In the genomic region with DNA sequence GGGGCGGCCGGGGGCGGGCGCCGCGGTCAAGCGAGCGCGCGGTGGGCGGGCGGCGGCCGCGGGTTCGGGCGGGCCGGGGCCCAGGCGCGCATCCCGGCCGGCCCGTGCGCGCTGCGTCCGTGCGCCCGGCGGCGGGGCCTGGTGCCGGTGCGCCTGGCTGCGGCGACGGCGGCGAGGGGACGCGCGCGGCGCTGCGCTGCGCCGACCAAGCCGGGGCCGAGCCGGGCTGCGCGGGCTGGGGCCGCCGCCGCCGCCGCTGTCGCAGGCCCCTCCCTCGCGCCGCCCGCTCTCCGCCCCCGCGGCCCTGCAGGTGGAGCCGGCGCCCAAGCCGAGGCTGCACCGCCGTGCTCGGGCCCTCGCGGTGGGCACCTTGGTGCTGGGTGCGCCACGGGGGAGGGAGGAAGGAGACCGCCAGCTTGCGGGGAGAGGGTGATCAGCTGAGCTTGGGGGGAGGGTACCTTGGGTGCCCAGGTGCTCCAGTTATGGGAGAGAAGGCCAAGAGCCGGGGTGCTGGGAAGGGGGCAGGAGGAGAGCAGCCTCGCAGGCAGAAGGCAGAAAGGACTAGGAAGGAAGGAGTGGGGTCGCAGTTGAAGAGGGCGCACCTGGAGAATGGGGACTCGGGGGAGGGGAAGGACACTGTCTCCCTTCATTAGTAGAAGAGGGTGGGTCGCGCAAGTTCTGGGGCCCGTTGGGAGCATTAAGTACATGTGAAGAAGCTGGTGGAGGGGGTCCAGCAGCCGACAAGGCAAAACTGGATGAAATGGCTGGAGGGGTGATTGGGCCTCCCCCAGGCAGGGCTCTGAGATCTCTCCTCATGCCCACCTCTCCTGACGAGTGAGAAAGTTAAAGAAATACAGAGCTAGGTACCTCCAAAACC, we compare ENCODE assay signal across 11 cellular contexts. TPM values are rescaled to one million over a fixed set of nuclear protein-coding genes. Genes with fewer than 3 reads are reported as not detected.
DNase-seq lines count a peak whose midpoint lies in the region; ATAC-seq and TF ChIP-seq lines count a peak whose summit lies in the region.
"Had no signal": no experiment of that assay in that cellular context is flagged by ENCODE, and none has a peak within 500 bp of the region (broad histone marks: within the 10 kb centered on the region; RNA-seq: fewer than 3 reads in every experiment).

PPP2R2C (minus strand) TSS at position 228 of the 877 bp plus-strand sequence. CDS start 385 bp downstream, outside the sequence.

- peaks cover 60% of the 10 kb centered on the region for H3K27me3 Mint-ChIP-seq in activated naive CD8-positive, alpha-beta T cell treated with anti-CD3 and anti-CD28 coated beads for 36 hours

- no peaks in the 10 kb centered on the region for H3K27me3 ChIP-seq in thoracic aorta (replicated peaks; ENCODE audit: insufficient read depth)

- peak within 1 kb of the TSS; percentile 8 for H3K4me3 Mint-ChIP-seq in activated naive CD8-positive, alpha-beta T cell treated with anti-CD3 and anti-CD28 coated beads for 36 hours
- H3K4me3 Mint-ChIP-seq: CD4-positive, alpha-beta T cell had no signal

- H3K27ac Mint-ChIP-seq in activated naive CD8-positive, alpha-beta T cell treated with anti-CD3 and anti-CD28 coated beads for 36 hours = no peak within 1 kb of the TSS
- H3K27ac Mint-ChIP-seq: CD4-positive, alpha-beta T cell had no signal

- no peaks in the 10 kb centered on the region for H3K36me3 ChIP-seq in thoracic aorta
- H3K36me3 ChIP-seq: SJSA1, upper lobe of left lung had no signal

- no peaks in the 10 kb centered on the region for H3K9me3 Mint-ChIP-seq in activated naive CD8-positive, alpha-beta T cell treated with anti-CD3 and anti-CD28 coated beads for 36 hours
- H3K9me3 Mint-ChIP-seq: CD4-positive, alpha-beta T cell had no signal

- H3K36me3 Mint-ChIP-seq in activated naive CD8-positive, alpha-beta T cell treated with anti-CD3 and anti-CD28 coated beads for 36 hours = no peaks in the 10 kb centered on the region

- peaks cover 8 to 18% of the 10 kb centered on the region in 2 donors for H3K4me1 ChIP-seq in thoracic aorta (ENCODE audit: control insufficient read depth in 1 of 2, low read depth in 2 of 2)

- H3K9me3 ChIP-seq in thoracic aorta = no peaks in the 10 kb centered on the region
- H3K9me3 ChIP-seq: SJSA1, upper lobe of left lung had no signal

- no peak for TF ChIP-seq CTCF in thoracic aorta (IDR thresholded peaks at IDR 0.05)

- H3K4me1 Mint-ChIP-seq in activated naive CD8-positive, alpha-beta T cell treated with anti-CD3 and anti-CD28 coated beads for 36 hours = peaks cover 2% of the 10 kb centered on the region

- DNase-seq in activated T-cell treated with anti-CD3 and anti-CD28 coated beads, Interleukin-2, amount 50 U/mL, for 48 hours = peak; percentile 21 to 22
- no peak for DNase-seq in activated T-cell treated with anti-CD3 and anti-CD28 coated beads, Interleukin-2, amount 50 U/mL, for 1 hour
- peak; percentile 32 for DNase-seq in activated naive CD8-positive, alpha-beta T cell treated with anti-CD3 and anti-CD28 coated beads for 36 hours
- peak; percentile 78 for DNase-seq in iPS-NIHi7 (ENCODE audit: extremely low spot score)
- no peak for DNase-seq in thoracic aorta (ENCODE audit: low spot score)
- DNase-seq in dedifferentiated amniotic fluid mesenchymal stem cell (ENCODE audit: extremely low spot score) = no peak
- DNase-seq: CD4-positive, alpha-beta T cell had no signal

- H3K27ac ChIP-seq in thoracic aorta = no peak within 1 kb of the TSS
- H3K27ac ChIP-seq: SJSA1, upper lobe of left lung had no signal

- ATAC-seq in thoracic aorta (ENCODE audit: insufficient number of reproducible peaks, low FRiP score, low read depth) = no peak
- no peak for ATAC-seq in HG02610 (IDR thresholded peaks at IDR 0.05; ENCODE audit: unreplicated experiment)
- no peak for ATAC-seq in GM18519 (IDR thresholded peaks at IDR 0.05; ENCODE audit: low FRiP score, unreplicated experiment)

- peak within 1 kb of the TSS; percentile 73 for H3K4me3 ChIP-seq in thoracic aorta

RNA-seq across cellular contexts. Expression of gene PPP2R2C, which starts in this region (rescaled TPM):
- total RNA-seq in activated naive CD8-positive, alpha-beta T cell treated with anti-CD3 and anti-CD28 coated beads for 36 hours = not detected
- total RNA-seq in thoracic aorta = under 1 TPM; 0.14 to 0.41 TPM
- total RNA-seq: CD4-positive, alpha-beta T cell; SJSA1 had no signal

Comparison
In these comparisons a context has a peak if more than half of its experiments do, and no peak if none do; other contexts are left out.
1. DNase-seq: peak in activated T-cell treated with anti-CD3 and anti-CD28 coated beads, Interleukin-2, amount 50 U/mL, for 48 hours (2 of 2) and iPS-NIHi7 (single experiment); none in activated T-cell treated with anti-CD3 and anti-CD28 coated beads, Interleukin-2, amount 50 U/mL, for 1 hour (single experiment), thoracic aorta (single experiment) and dedifferentiated amniotic fluid mesenchymal stem cell (single experiment).
2. Peak in DNase-seq in activated naive CD8-positive, alpha-beta T cell treated with anti-CD3 and anti-CD28 coated beads for 36 hours; RNA of the gene not detected or under 1 TPM.